In the genomic region with DNA sequence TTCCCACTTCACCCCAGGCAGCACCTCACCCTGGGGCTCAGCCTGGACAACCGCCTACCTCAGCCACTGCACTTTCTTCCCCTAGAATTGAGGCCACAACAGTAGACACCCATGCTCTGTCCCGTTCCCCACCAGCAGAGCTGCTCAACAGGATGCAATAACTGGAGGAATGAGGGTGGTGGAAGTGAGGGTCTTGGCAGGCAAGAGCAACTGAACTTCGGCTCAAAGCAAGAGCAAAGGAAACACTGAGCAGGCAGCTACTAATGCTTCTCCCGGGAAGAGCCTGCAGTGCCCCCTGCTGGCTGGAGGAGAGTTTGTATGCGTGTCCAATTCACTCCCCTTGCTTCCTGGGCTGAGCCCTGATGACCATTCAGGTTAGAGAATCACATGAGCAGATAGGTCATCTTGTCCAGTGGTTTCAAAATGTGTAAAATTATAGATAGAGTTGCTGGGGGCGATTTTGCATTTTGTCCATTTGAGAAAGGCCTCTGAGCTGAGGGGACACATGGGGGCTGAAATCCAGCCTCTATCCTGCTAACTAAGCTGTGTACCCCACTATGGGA, we compare ENCODE assay signal across 8 cellular contexts. TPM values are rescaled to one million over a fixed set of nuclear protein-coding genes. Genes with fewer than 3 reads are reported as not detected.
DNase-seq lines count a peak whose midpoint lies in the region; TF ChIP-seq lines count a peak whose summit lies in the region.

No MANE protein-coding gene starts in this region.

- H2BK120ac ChIP-seq in mesenchymal stem cell (ENCODE audit: low read depth, low read length) = no peak overlapping the region

- TF ChIP-seq CTCF in BE2C (IDR thresholded peaks at IDR 0.05; ENCODE audit: low read depth, low read length) (peak; percentile 78), dorsolateral prefrontal cortex (IDR thresholded peaks at IDR 0.05 in 54 of 56, conservative IDR thresholded peaks at IDR 0.05 in 2 of 56; ENCODE audit: low read depth in 1 of 56, partially characterized antibody in 56 of 56) (peak; percentile 43 to 84 (median 72))

- H3K27ac ChIP-seq in dorsolateral prefrontal cortex = peak overlapping the region in 18 of 59 donors; percentile 14 to 67 (median 40)
- H3K27ac ChIP-seq in mesenchymal stem cell (ENCODE audit: low read length, poor library complexity, severe bottlenecking) = no peak overlapping the region

- WGBS in mesenchymal stem cell = 20% methylated on average over 6 of the region's 6 CpGs

- no peak overlapping the region for H2BK5ac ChIP-seq in mesenchymal stem cell (ENCODE audit: low read depth, low read length, poor library complexity, severe bottlenecking)

- H3K18ac ChIP-seq in mesenchymal stem cell (ENCODE audit: low read depth in 1 of 2, low read length in 2 of 2) = no peak overlapping the region

- H3K27me3 ChIP-seq in BE2C (no peaks in the 10 kb centered on the region), dorsolateral prefrontal cortex (no peaks in the 10 kb centered on the region), mesenchymal stem cell (ENCODE audit: control insufficient read depth in 1 of 2, insufficient read depth in 1 of 2, low read length in 2 of 2) (peaks cover 79 to 86% of the 10 kb centered on the region in 2 experiments)

- no peak overlapping the region for H3K4me2 ChIP-seq in mesenchymal stem cell (ENCODE audit: low read length, poor library complexity, severe bottlenecking)

- H2BK12ac ChIP-seq in mesenchymal stem cell (ENCODE audit: low read length in 2 of 2) = peak overlapping the region in 1 of 2 experiments; percentile 17

- no peak overlapping the region for H3K23ac ChIP-seq in mesenchymal stem cell (ENCODE audit: low read length in 2 of 2)

- H2BK15ac ChIP-seq in mesenchymal stem cell (ENCODE audit: low read depth, poor library complexity, severe bottlenecking) = no peak overlapping the region

- H3K79me1 ChIP-seq in mesenchymal stem cell (replicated peaks; ENCODE audit: low read length, poor library complexity, severe bottlenecking) = no peaks in the 10 kb centered on the region

- DNase-seq in BE2C (peak; percentile 81), GOT3 (lab: John Stamatoyannopoulos, UW) (peak; percentile 27), NCI-H460 (ENCODE audit: extremely low read depth, low read depth) (peak; percentile 65), dorsolateral prefrontal cortex (peak in 6 of 10 donors; percentile 34 to 62 (median 54)), mesenchymal stem cell (peak; percentile 73), HPDE6-E6E7 (ENCODE audit: extremely low spot score) (no peak)
- peak; percentile 48 to 58 for DNase-seq in activated CD4-positive, alpha-beta T cell treated with anti-CD3 and anti-CD28 coated beads for 24 hours (ENCODE audit: low read depth in 2 of 2)
- DNase-seq in stimulated activated CD8-positive, alpha-beta memory T cell treated with anti-CD3 and anti-CD28 coated beads, Interleukin-7, amount 100 ng/mL, for 1 hour (ENCODE audit: low read depth in 2 of 2) = peak; percentile 19 to 28

- no peak overlapping the region for H3K4ac ChIP-seq in mesenchymal stem cell (ENCODE audit: low read depth in 1 of 2, low read length in 2 of 2)

- H3K4me3 ChIP-seq in BE2C (ENCODE audit: low read depth, low read length) (peak overlapping the region; percentile 70), dorsolateral prefrontal cortex (no peak overlapping the region), mesenchymal stem cell (ENCODE audit: insufficient read depth in 1 of 2, low read depth in 1 of 2, low read length in 2 of 2) (no peak overlapping the region)

- H2AFZ ChIP-seq in mesenchymal stem cell (ENCODE audit: low read depth, low read length) = peak overlapping the region; percentile 80

- no peak overlapping the region for H3K9ac ChIP-seq in mesenchymal stem cell (ENCODE audit: low read length)

- no peak overlapping the region for H2AK5ac ChIP-seq in mesenchymal stem cell (ENCODE audit: low read length, severe bottlenecking)

- H3K9me3 ChIP-seq in BE2C (no peaks in the 10 kb centered on the region), mesenchymal stem cell (ENCODE audit: control insufficient read depth, low read length) (no peaks in the 10 kb centered on the region)

- H3K14ac ChIP-seq in mesenchymal stem cell (ENCODE audit: low read length in 2 of 2) = no peak overlapping the region

- H4K8ac ChIP-seq in mesenchymal stem cell (ENCODE audit: low read length) = peak overlapping the region; percentile 12

- H3K4me1 ChIP-seq in BE2C = peaks cover 25% of the 10 kb centered on the region
- H3K4me1 ChIP-seq in mesenchymal stem cell (ENCODE audit: control insufficient read depth, insufficient read depth, low read depth, low read length) = no peaks in the 10 kb centered on the region

- H3K36me3 ChIP-seq in BE2C (peaks cover 4% of the 10 kb centered on the region; the same call in 1 of the 2 replicates), mesenchymal stem cell (ENCODE audit: control insufficient read depth in 1 of 2, insufficient read depth in 2 of 2, low read depth in 1 of 2, low read length in 2 of 2) (no peaks in the 10 kb centered on the region)

- intact Hi-C loops in dorsolateral prefrontal cortex (cut with DNase I) = loop anchor here in 1 of 2 donors (10.0 kb wide), 1 partner anchor 553 kb away; no protein-coding TSS in a partner anchor

- H4K91ac ChIP-seq in mesenchymal stem cell (ENCODE audit: low read length) = no peak overlapping the region

RNA-seq across cellular contexts. Expression of a gene that starts 13.9 kb away (rescaled TPM):
- polyA plus RNA-seq in BE2C (2012; ENCODE audit: insufficient read depth, insufficient read length, low read depth) = 4.8 TPM
- not detected in 2 replicates for total RNA-seq in NCI-H460 (2014; rRNA removed; shearing (Covaris generic))
- not detected in 2 replicates for polyA plus RNA-seq in NCI-H460 (2014; cell fraction: nucleus; rRNA removed)
- 10 to 100 TPM in 118 of 120 experiments, 1 to 10 TPM in 2; 6.5 to 30.5 (median 16.7) TPM for total RNA-seq in dorsolateral prefrontal cortex
- 0.12 TPM for polyA plus RNA-seq in mesenchymal stem cell (2013, experiment 1 of 2)
- polyA plus RNA-seq in mesenchymal stem cell (2013, experiment 2 of 2) = 0.25 TPM

RNA-seq across cellular contexts. Expression of a gene that starts 18.6 kb away (rescaled TPM):
- not detected for polyA plus RNA-seq in BE2C (2012; ENCODE audit: insufficient read depth, insufficient read length, low read depth)
- 0.66 and 0.77 TPM in 2 replicates for total RNA-seq in NCI-H460 (2014; rRNA removed; shearing (Covaris generic))
- 0.35 and 1.0 TPM in 2 replicates for polyA plus RNA-seq in NCI-H460 (2014; cell fraction: nucleus; rRNA removed)
- total RNA-seq in dorsolateral prefrontal cortex = 10 to 100 TPM in 6 of 120 experiments, 1 to 10 TPM in 114; 1.6 to 14.9 (median 4.3) TPM
- 1.3 TPM for polyA plus RNA-seq in mesenchymal stem cell (2013, experiment 1 of 2)
- polyA plus RNA-seq in mesenchymal stem cell (2013, experiment 2 of 2) = 1.3 TPM

RNA-seq across cellular contexts. Expression of a gene that starts 33.2 kb away (rescaled TPM):
- 2.5 TPM for polyA plus RNA-seq in BE2C (2012; ENCODE audit: insufficient read depth, insufficient read length, low read depth)
- total RNA-seq in NCI-H460 (2014; rRNA removed; shearing (Covaris generic)) = 0.02 TPM in 1 of 2 replicates, not detected in the other
- not detected in 2 replicates for polyA plus RNA-seq in NCI-H460 (2014; cell fraction: nucleus; rRNA removed)
- total RNA-seq in dorsolateral prefrontal cortex = 100 to 1,000 TPM in 102 of 120 experiments, 10 to 100 TPM in 18; 40.8 to 217 (median 131) TPM
- polyA plus RNA-seq in mesenchymal stem cell (2013, experiment 1 of 2) = 0.01 TPM
- polyA plus RNA-seq in mesenchymal stem cell (2013, experiment 2 of 2) = 0.01 TPM

Comparison
In these comparisons a context has a peak if more than half of its experiments do, and no peak if none do; other contexts are left out.
1. RNA of a gene that starts 33.2 kb away (total RNA-seq): 40.8 to 217 TPM in dorsolateral prefrontal cortex; 0.02 TPM in NCI-H460; every median in the first group is over 10 times any median in the second.